In genomic region chr2:240585681-240586197, GRCh38 we compare ENCODE assay signal across 8 cellular contexts. TPM values are rescaled to one million over a fixed set of nuclear protein-coding genes. Genes with fewer than 3 reads are reported as not detected.
A peak's percentile ranks its signal among the peaks of the same experiment; 100 is the strongest.
DNase-seq lines count a peak whose midpoint lies in the region; ATAC-seq, FAIRE-seq and TF ChIP-seq lines count a peak whose summit lies in the region.

No MANE protein-coding gene starts in this region.

- no peak for DNase-seq in Jurkat, Clone E6-1 (ENCODE audit: low read depth, low spot score)
- DNase-seq in astrocyte of the spinal cord (ENCODE audit: low read depth, low spot score) = no peak
- DNase-seq in keratinocyte (ENCODE audit: low read depth, low spot score) = no peak

- peaks cover 6% of the 10 kb centered on the region for H3K9me1 ChIP-seq in keratinocyte (ENCODE audit: control insufficient read depth, extremely low read depth, insufficient read depth, low read length)

- no peak for FAIRE-seq in keratinocyte (lab: Jason Lieb, UNC)

- TF ChIP-seq CTCF in astrocyte of the spinal cord (IDR thresholded peaks at IDR 0.05; ENCODE audit: low read depth, low read length) = no peak
- no peak for TF ChIP-seq CTCF in keratinocyte (optimal IDR thresholded peaks at IDR 0.05 in 1 of 3, IDR thresholded peaks at IDR 0.05 in 1 of 3, conservative IDR thresholded peaks at IDR 0.05 in 1 of 3; ENCODE audit: extremely low read depth in 1 of 3, insufficient read depth in 2 of 3, low read length in 3 of 3)

- peaks cover 63% of the 10 kb centered on the region for H3K79me2 ChIP-seq in keratinocyte (ENCODE audit: control insufficient read depth, insufficient read depth, low read length)

- H3K9ac ChIP-seq in keratinocyte (ENCODE audit: control insufficient read depth, extremely low read depth, insufficient read depth, low read length) (peak overlapping the region; percentile 89), subcutaneous abdominal adipose tissue (ENCODE audit: low read length in 5 of 5) (peak overlapping the region; percentile 92 to 99 (median 94))

- H3K36me3 ChIP-seq in keratinocyte (ENCODE audit: control insufficient read depth in 2 of 2, extremely low read depth in 1 of 2, insufficient read depth in 2 of 2, low read length in 2 of 2) = peaks cover 0 to 10% of the 10 kb centered on the region in 2 experiments
- peaks cover 0 to 20% (median 13%) of the 10 kb centered on the region in 5 donors for H3K36me3 ChIP-seq in subcutaneous abdominal adipose tissue (ENCODE audit: control insufficient read depth in 5 of 5, insufficient read depth in 5 of 5, low read length in 5 of 5)

- dilution Hi-C loops in keratinocyte (cut with MboI; ENCODE audit: extremely low pct_ligation_motif_present, low sequenced_read_pairs) = no loop called here

- in situ Hi-C loops in astrocyte of the spinal cord (cut with HindIII; ENCODE audit: low sequenced_read_pairs) = no loop called here

- H3K9me3 ChIP-seq in keratinocyte (ENCODE audit: control insufficient read depth, low read depth, low read length) (no peaks in the 10 kb centered on the region), subcutaneous abdominal adipose tissue (ENCODE audit: control insufficient read depth in 5 of 5, low read length in 5 of 5) (no peaks in the 10 kb centered on the region)

- no peak for ATAC-seq in HG02623 (IDR thresholded peaks at IDR 0.05; ENCODE audit: unreplicated experiment)
- no peak for ATAC-seq in HG03378 (IDR thresholded peaks at IDR 0.05; ENCODE audit: unreplicated experiment)
- no peak for ATAC-seq in HG02938 (IDR thresholded peaks at IDR 0.05; ENCODE audit: unreplicated experiment)
- ATAC-seq in GM18520 (IDR thresholded peaks at IDR 0.05; ENCODE audit: unreplicated experiment) = no peak

- peaks cover 15% of the 10 kb centered on the region for H4K20me1 ChIP-seq in keratinocyte (ENCODE audit: control insufficient read depth, extremely low read depth, insufficient read depth, low read length)

- H2AFZ ChIP-seq in keratinocyte (ENCODE audit: control insufficient read depth, low read length) = peak overlapping the region; percentile 81

- peak overlapping the region; percentile 82 for H3K27ac ChIP-seq in keratinocyte (ENCODE audit: control insufficient read depth, insufficient read depth, low read length)
- peak overlapping the region; percentile 90 for H3K27ac ChIP-seq in subcutaneous abdominal adipose tissue (ENCODE audit: low read depth, low read length)

- peak overlapping the region; percentile 97 for H3K4me3 ChIP-seq in Jurkat, Clone E6-1 (ENCODE audit: low read length)
- peak overlapping the region; percentile 100 for H3K4me3 ChIP-seq in astrocyte of the spinal cord (ENCODE audit: low read depth, low read length)
- peak overlapping the region; percentile 54 to 87 (median 85) for H3K4me3 ChIP-seq in keratinocyte (ENCODE audit: control insufficient read depth in 2 of 3, extremely low read depth in 1 of 3, insufficient read depth in 2 of 3, low read depth in 1 of 3, low read length in 3 of 3)
- H3K4me3 ChIP-seq in subcutaneous abdominal adipose tissue (ENCODE audit: low read depth in 1 of 5, low read length in 5 of 5) = peak overlapping the region; percentile 90 to 97 (median 96)

- H3K27me3 ChIP-seq in keratinocyte (ENCODE audit: control insufficient read depth, extremely low read depth, insufficient read depth, low read length) (no peaks in the 10 kb centered on the region), subcutaneous abdominal adipose tissue (ENCODE audit: control insufficient read depth in 5 of 5, insufficient read depth in 4 of 5, low read length in 5 of 5) (no peaks in the 10 kb centered on the region)

- H3K4me2 ChIP-seq in keratinocyte (ENCODE audit: control insufficient read depth, extremely low read depth, insufficient read depth, low read depth, low read length) = peak overlapping the region; percentile 69

- peaks cover 34% of the 10 kb centered on the region for H3K4me1 ChIP-seq in keratinocyte (ENCODE audit: control insufficient read depth, extremely low read depth, insufficient read depth, low read length)
- peaks cover 21 to 41% (median 35%) of the 10 kb centered on the region in 5 donors for H3K4me1 ChIP-seq in subcutaneous abdominal adipose tissue (ENCODE audit: control insufficient read depth in 5 of 5, insufficient read depth in 5 of 5, low read length in 5 of 5)

RNA-seq across cellular contexts. Expression of gene CAPN10, which starts 0.8 kb away (rescaled TPM):
- polyA plus RNA-seq in Jurkat, Clone E6-1 (2012; ENCODE audit: insufficient read depth, insufficient read length) = 41.3 TPM
- polyA plus RNA-seq in keratinocyte = 6.1 to 11.8 TPM (median 7.1 TPM) in 3 replicates
- polyA plus RNA-seq in keratinocyte (2011; ENCODE audit: low read depth) = 1.8 TPM
- 2.8 and 6.2 TPM in 2 replicates for polyA plus RNA-seq in keratinocyte (2011; cell fraction: cytosol; rRNA removed)
- polyA plus RNA-seq in keratinocyte (2011; cell fraction: nucleus; rRNA removed) = 25.2 and 31.0 TPM in 2 replicates
- 10.3 and 11.0 TPM in 2 replicates for polyA plus RNA-seq in keratinocyte (2012; ENCODE audit: low replicate concordance)
- 4.4 to 7.3 TPM (median 4.7 TPM) in 3 replicates for polyA minus RNA-seq in keratinocyte
- 2.7 TPM for polyA minus RNA-seq in keratinocyte (2011; cell fraction: cytosol; rRNA and poly(A)+ RNA removed)
- 10.9 and 16.0 TPM in 2 replicates for polyA minus RNA-seq in keratinocyte (2011; cell fraction: nucleus; rRNA and poly(A)+ RNA removed)

RNA-seq across cellular contexts. Expression of gene RNPEPL1, which starts 17.5 kb away (rescaled TPM):
- 53.4 TPM for polyA plus RNA-seq in Jurkat, Clone E6-1 (2012; ENCODE audit: insufficient read depth, insufficient read length)
- polyA plus RNA-seq in keratinocyte = 3.7 to 10.1 TPM (median 6.5 TPM) in 3 replicates
- 16.5 TPM for polyA plus RNA-seq in keratinocyte (2011; ENCODE audit: low read depth)
- 7.4 and 17.1 TPM in 2 replicates for polyA plus RNA-seq in keratinocyte (2011; cell fraction: cytosol; rRNA removed)
- 13.0 and 19.1 TPM in 2 replicates for polyA plus RNA-seq in keratinocyte (2011; cell fraction: nucleus; rRNA removed)
- polyA plus RNA-seq in keratinocyte (2012; ENCODE audit: low replicate concordance) = 17.6 and 23.4 TPM in 2 replicates
- polyA minus RNA-seq in keratinocyte = 8.4 to 59.2 TPM (median 10.9 TPM) in 3 replicates
- polyA minus RNA-seq in keratinocyte (2011; cell fraction: cytosol; rRNA and poly(A)+ RNA removed) = 44.5 TPM
- polyA minus RNA-seq in keratinocyte (2011; cell fraction: nucleus; rRNA and poly(A)+ RNA removed) = 13.1 and 14.1 TPM in 2 replicates

RNA-seq across cellular contexts. Expression of gene DUSP28, which starts 25.6 kb away (rescaled TPM):
- 8.4 TPM for polyA plus RNA-seq in Jurkat, Clone E6-1 (2012; ENCODE audit: insufficient read depth, insufficient read length)
- 2.8 to 4.4 TPM (median 4.1 TPM) in 3 replicates for polyA plus RNA-seq in keratinocyte
- polyA plus RNA-seq in keratinocyte (2011; ENCODE audit: low read depth) = 0.54 TPM
- 3.0 and 5.0 TPM in 2 replicates for polyA plus RNA-seq in keratinocyte (2011; cell fraction: cytosol; rRNA removed)
- 2.1 and 3.7 TPM in 2 replicates for polyA plus RNA-seq in keratinocyte (2011; cell fraction: nucleus; rRNA removed)
- 1.9 and 6.3 TPM in 2 replicates for polyA plus RNA-seq in keratinocyte (2012; ENCODE audit: low replicate concordance)
- polyA minus RNA-seq in keratinocyte = 0.23 to 1.7 TPM (median 0.42 TPM) in 3 replicates
- polyA minus RNA-seq in keratinocyte (2011; cell fraction: cytosol; rRNA and poly(A)+ RNA removed) = 2.1 TPM
- 0.95 and 1.0 TPM in 2 replicates for polyA minus RNA-seq in keratinocyte (2011; cell fraction: nucleus; rRNA and poly(A)+ RNA removed)

RNA-seq across cellular contexts. Expression of gene ANKMY1, which starts 28.0 kb away (rescaled TPM):
- 26.7 TPM for polyA plus RNA-seq in Jurkat, Clone E6-1 (2012; ENCODE audit: insufficient read depth, insufficient read length)
- 2.5 to 5.0 TPM (median 3.3 TPM) in 3 replicates for polyA plus RNA-seq in keratinocyte
- 2.6 TPM for polyA plus RNA-seq in keratinocyte (2011; ENCODE audit: low read depth)
- 2.6 and 3.9 TPM in 2 replicates for polyA plus RNA-seq in keratinocyte (2011; cell fraction: cytosol; rRNA removed)
- 7.7 and 9.9 TPM in 2 replicates for polyA plus RNA-seq in keratinocyte (2011; cell fraction: nucleus; rRNA removed)
- polyA plus RNA-seq in keratinocyte (2012; ENCODE audit: low replicate concordance) = 3.6 and 4.7 TPM in 2 replicates
- polyA minus RNA-seq in keratinocyte = 4.3 to 17.3 TPM (median 7.7 TPM) in 3 replicates
- 3.5 TPM for polyA minus RNA-seq in keratinocyte (2011; cell fraction: cytosol; rRNA and poly(A)+ RNA removed)
- 5.5 and 8.6 TPM in 2 replicates for polyA minus RNA-seq in keratinocyte (2011; cell fraction: nucleus; rRNA and poly(A)+ RNA removed)

RNA-seq across cellular contexts. Expression of gene GPR35, which starts 39.5 kb away (rescaled TPM):
- not detected for polyA plus RNA-seq in Jurkat, Clone E6-1 (2012; ENCODE audit: insufficient read depth, insufficient read length)
- polyA plus RNA-seq in keratinocyte = 0.04 to 0.17 TPM (median 0.09 TPM) in 3 replicates
- polyA plus RNA-seq in keratinocyte (2011; ENCODE audit: low read depth) = not detected
- 0.04 and 0.06 TPM in 2 replicates for polyA plus RNA-seq in keratinocyte (2011; cell fraction: cytosol; rRNA removed)
- 0.34 and 0.63 TPM in 2 replicates for polyA plus RNA-seq in keratinocyte (2011; cell fraction: nucleus; rRNA removed)
- 0.38 TPM in 1 of 2 replicates, not detected in the other for polyA plus RNA-seq in keratinocyte (2012; ENCODE audit: low replicate concordance)
- 0.23 TPM in 1 of 3 replicates, not detected in the others for polyA minus RNA-seq in keratinocyte
- not detected for polyA minus RNA-seq in keratinocyte (2011; cell fraction: cytosol; rRNA and poly(A)+ RNA removed)
- polyA minus RNA-seq in keratinocyte (2011; cell fraction: nucleus; rRNA and poly(A)+ RNA removed) = 0.23 and 0.42 TPM in 2 replicates
